In genomic region chr16:15409476-15409875, GRCh38 we compare ENCODE assay signal across 8 cellular contexts. TPM values are rescaled to one million over a fixed set of nuclear protein-coding genes. Genes with fewer than 3 reads are reported as not detected.
"Had no signal": no experiment of that assay in that cellular context is flagged by ENCODE, and none has a peak within 500 bp of the region (broad histone marks: within the 10 kb centered on the region; RNA-seq: fewer than 3 reads in every experiment).

No MANE protein-coding gene starts in this region.

RNA-seq across cellular contexts. Expression of gene MPV17L, which starts 13.9 kb away (rescaled TPM):
- total RNA-seq: activated CD4-positive, alpha-beta memory T cell treated with anti-CD3 and anti-CD28 coated beads for 36 hours; activated CD4-positive, alpha-beta memory T cell treated with anti-CD3 and anti-CD28 coated beads, Interleukin-2, amount 10 ng/mL, durations not matched to agents 7 days and 5 days; activated CD4-positive, alpha-beta T cell treated with anti-CD3 and anti-CD28 coated beads for 36 hours; activated CD4-positive, alpha-beta T cell treated with anti-CD3 and anti-CD28 coated beads, Interleukin-2, amount 10 ng/mL, durations not matched to agents 7 days and 5 days; activated CD8-positive, alpha-beta T cell treated with anti-CD3 and anti-CD28 coated beads, Interleukin-2, amount 10 ng/mL, durations not matched to agents 7 days and 5 days; T-helper 1 cell treated with Interleukin-12 subunit alpha and Interleukin-12 subunit beta and Interleukin-4 antibody, amounts not matched to agents 30 ng/mL and 1 ng/mL, for 36 hours; T-helper 17 cell; T-helper 2 cell treated with Interferon-gamma antibody and Interleukin-4, amounts not matched to agents 100 ng/mL and 5 ng/mL, for 36 hours had no signal
